In the genomic region with DNA sequence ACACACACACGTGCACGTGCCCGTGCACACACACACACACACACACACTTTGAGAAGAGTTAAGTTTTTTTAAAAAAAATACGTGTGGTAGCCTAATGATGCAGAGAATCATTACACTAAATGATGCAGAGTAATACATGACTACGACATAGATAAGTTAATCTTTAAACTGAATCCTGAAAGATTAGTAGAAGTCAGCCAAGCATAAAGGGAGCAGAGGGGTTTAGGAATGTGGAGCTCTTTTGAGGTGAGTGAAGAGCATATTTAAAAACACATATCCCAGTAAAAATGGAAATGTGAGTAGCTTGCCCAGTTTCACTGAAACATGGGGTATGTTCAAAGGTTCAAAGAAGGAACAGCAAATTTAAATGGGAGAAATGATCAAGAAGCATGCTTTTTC, we compare ENCODE assay signal across 14 cellular contexts.
DNase-seq lines count a peak whose midpoint lies in the region; ATAC-seq and TF ChIP-seq lines count a peak whose summit lies in the region.
"Had no signal": no experiment of that assay in that cellular context is flagged by ENCODE, and none has a peak within 500 bp of the region (broad histone marks: within the 10 kb centered on the region; RNA-seq: fewer than 3 reads in every experiment).

No MANE protein-coding gene starts in this region.

- no peak overlapping the region for H2BK120ac ChIP-seq in mesenchymal stem cell (ENCODE audit: low read depth, low read length)

- H4K91ac ChIP-seq in mesenchymal stem cell (ENCODE audit: low read length) = no peak overlapping the region

- no peak overlapping the region for H2AK5ac ChIP-seq in mesenchymal stem cell (ENCODE audit: low read length, severe bottlenecking)

- H2BK5ac ChIP-seq in mesenchymal stem cell (ENCODE audit: low read depth, low read length, poor library complexity, severe bottlenecking) = no peak overlapping the region

- ATAC-seq in heart right ventricle = no peak

- no peak for TF ChIP-seq CTCF in heart right ventricle (IDR thresholded peaks at IDR 0.05)

- H2AFZ ChIP-seq in mesenchymal stem cell (ENCODE audit: low read depth, low read length) = no peak overlapping the region

- no peak overlapping the region for H3K4me3 ChIP-seq in mesenchymal stem cell (ENCODE audit: insufficient read depth in 1 of 2, low read depth in 1 of 2, low read length in 2 of 2)
- no peak overlapping the region for H3K4me3 ChIP-seq in heart right ventricle

- H3K4me1 ChIP-seq in mesenchymal stem cell (ENCODE audit: control insufficient read depth, insufficient read depth, low read depth, low read length) = peaks cover 3% of the 10 kb centered on the region
- no peaks in the 10 kb centered on the region for H3K4me1 ChIP-seq in heart right ventricle

- no peak overlapping the region for H4K8ac ChIP-seq in mesenchymal stem cell (ENCODE audit: low read length)

- H3K79me1 ChIP-seq in mesenchymal stem cell (replicated peaks; ENCODE audit: low read length, poor library complexity, severe bottlenecking) = no peaks in the 10 kb centered on the region

- no peak overlapping the region for H3K9ac ChIP-seq in mesenchymal stem cell (ENCODE audit: low read length)

- H3K4me2 ChIP-seq in mesenchymal stem cell (ENCODE audit: low read length, poor library complexity, severe bottlenecking) = no peak overlapping the region

- H3K27me3 ChIP-seq in mesenchymal stem cell (ENCODE audit: control insufficient read depth in 1 of 2, insufficient read depth in 1 of 2, low read length in 2 of 2) = peaks cover 0 to 18% of the 10 kb centered on the region in 2 experiments
- H3K27me3 ChIP-seq in heart right ventricle = peaks cover 0 to 13% (median 0%) of the 10 kb centered on the region in 7 donors

- WGBS in mesenchymal stem cell = 79% methylated on average over 1 of the region's 5 CpGs
- 74 to 81% methylated on average over 5 of the region's 5 CpGs for WGBS in heart right ventricle, 2 donors

- in situ Hi-C loops in ACHN (cut with HindIII; ENCODE audit: low pct_ligation_motif_present, low pct_unique_long_range_greater_than_20kb, low sequenced_read_pairs) = no loop called here

- H3K27ac ChIP-seq in mesenchymal stem cell (ENCODE audit: low read length, poor library complexity, severe bottlenecking) = peak overlapping the region; percentile 81
- no peak overlapping the region for H3K27ac ChIP-seq in heart right ventricle

- DNase-seq in ACHN (peak; percentile 73), NCI-H82 (lab: John Stamatoyannopoulos, UW) (peak; percentile 33), glomerular visceral epithelial cell (ENCODE audit: extremely low spot score) (peak; percentile 66), mesenchymal stem cell (no peak), NK-92 (lab: John Stamatoyannopoulos, UW; ENCODE audit: unreplicated experiment) (no peak), NCI-H187 (lab: John Stamatoyannopoulos, UW) (no peak), heart right ventricle (no peak)
- DNase-seq: C1 segment of cervical spinal cord; CD4-positive, alpha-beta T cell; DMS153; GF-D8; HCEC 1CT; HFFc6; IMR-90 had no signal

- intact Hi-C loops in heart right ventricle (cut with DNase I) = no loop called here

- H2BK15ac ChIP-seq in mesenchymal stem cell (ENCODE audit: low read depth, poor library complexity, severe bottlenecking) = no peak overlapping the region

- no peak overlapping the region for H2BK12ac ChIP-seq in mesenchymal stem cell (ENCODE audit: low read length in 2 of 2)

- no peak overlapping the region for H3K14ac ChIP-seq in mesenchymal stem cell (ENCODE audit: low read length in 2 of 2)

- H3K4ac ChIP-seq in mesenchymal stem cell (ENCODE audit: low read depth in 1 of 2, low read length in 2 of 2) = no peak overlapping the region

- no peak overlapping the region for H3K23ac ChIP-seq in mesenchymal stem cell (ENCODE audit: low read length in 2 of 2)

- H3K36me3 ChIP-seq in mesenchymal stem cell (ENCODE audit: control insufficient read depth in 1 of 2, insufficient read depth in 2 of 2, low read depth in 1 of 2, low read length in 2 of 2) = no peaks in the 10 kb centered on the region
- H3K36me3 ChIP-seq in heart right ventricle = no peaks in the 10 kb centered on the region

- no peaks in the 10 kb centered on the region for H3K9me3 ChIP-seq in mesenchymal stem cell (ENCODE audit: control insufficient read depth, low read length)
- no peaks in the 10 kb centered on the region for H3K9me3 ChIP-seq in heart right ventricle

- no peak overlapping the region for H3K18ac ChIP-seq in mesenchymal stem cell (ENCODE audit: low read depth in 1 of 2, low read length in 2 of 2)

Comparison
In these comparisons a context has a peak if more than half of its experiments do, and no peak if none do; other contexts are left out.
1. DNase-seq: peak in ACHN (single experiment), NCI-H82 (single experiment) and glomerular visceral epithelial cell (single experiment); none in mesenchymal stem cell (single experiment), NK-92 (single experiment), NCI-H187 (0 of 2) and heart right ventricle (0 of 2).